1 cellular context compared by ENCODE assay signal in genomic region chr5:107526263-107526937, GRCh38.
TF ChIP-seq lines count a peak whose summit lies in the region.

No MANE protein-coding gene starts in this region.

TF ChIP-seq in IMR-90, 13 proteins besides CTCF, POLR2A, EP300 and RAD21:
- TF ChIP-seq NFE2L2 (IDR thresholded peaks at IDR 0.05; ENCODE audit: low read depth, low read length) (no peak), FOS (IDR thresholded peaks at IDR 0.05; ENCODE audit: low read depth, low read length) (no peak), CEBPB (IDR thresholded peaks at IDR 0.05; ENCODE audit: low read depth, low read length) (no peak), CHD1 (IDR thresholded peaks at IDR 0.05; ENCODE audit: low read depth, low read length) (no peak), USF2 (IDR thresholded peaks at IDR 0.05; ENCODE audit: low read depth, low read length) (no peak), RCOR1 (IDR thresholded peaks at IDR 0.05; ENCODE audit: insufficient replicate concordance, low read length) (no peak), RFX5 (IDR thresholded peaks at IDR 0.05; ENCODE audit: low read depth, low read length) (no peak), MAZ (IDR thresholded peaks at IDR 0.05; ENCODE audit: borderline replicate concordance, low read depth, low read length) (no peak), ELK1 (IDR thresholded peaks at IDR 0.05; ENCODE audit: borderline replicate concordance, low read depth, low read length) (no peak), SMC3 (IDR thresholded peaks at IDR 0.05; ENCODE audit: low read depth, low read length) (no peak), MAFK (IDR thresholded peaks at IDR 0.05; ENCODE audit: low read depth, low read length) (no peak), MXI1 (IDR thresholded peaks at IDR 0.05; ENCODE audit: borderline replicate concordance, low read depth, low read length) (no peak)
